ENCODE assay signal across 2 cellular contexts in genomic region chr20:32158943-32159660, GRCh38.
A peak's percentile ranks its signal among the peaks of the same experiment; 100 is the strongest.
TF ChIP-seq lines count a peak whose summit lies in the region.

No MANE protein-coding gene starts in this region.

TF ChIP-seq in GM12891, 5 proteins besides CTCF, POLR2A, EP300 and RAD21:
- 0 out of 2 replicates have a peak, but pooled peaks have one; percentile 20 for TF ChIP-seq POLR2AphosphoS5 (IDR thresholded peaks at IDR 0.05; ENCODE audit: low read depth, low read length)
- TF ChIP-seq TAF1 (IDR thresholded peaks at IDR 0.05; ENCODE audit: low read depth, low read length) = no peak

TF ChIP-seq in K562, 482 proteins besides CTCF, POLR2A, EP300 and RAD21:
- TF ChIP-seq KDM2B (CRISPR knock-in tag; IDR thresholded peaks at IDR 0.05) = no peak
- no peak for TF ChIP-seq MAFK (IDR thresholded peaks at IDR 0.05; ENCODE audit: low read length)
- no peak for TF ChIP-seq ZNF253 (CRISPR knock-in tag; conservative IDR thresholded peaks at IDR 0.05)
- TF ChIP-seq SUPT5H (IDR thresholded peaks at IDR 0.05) = 0 out of 2 replicates have a peak, but pooled peaks have one; percentile 1
- no peak for TF ChIP-seq SRF (CRISPR knock-in tag; IDR thresholded peaks at IDR 0.05)
- TF ChIP-seq, protein P1, sequence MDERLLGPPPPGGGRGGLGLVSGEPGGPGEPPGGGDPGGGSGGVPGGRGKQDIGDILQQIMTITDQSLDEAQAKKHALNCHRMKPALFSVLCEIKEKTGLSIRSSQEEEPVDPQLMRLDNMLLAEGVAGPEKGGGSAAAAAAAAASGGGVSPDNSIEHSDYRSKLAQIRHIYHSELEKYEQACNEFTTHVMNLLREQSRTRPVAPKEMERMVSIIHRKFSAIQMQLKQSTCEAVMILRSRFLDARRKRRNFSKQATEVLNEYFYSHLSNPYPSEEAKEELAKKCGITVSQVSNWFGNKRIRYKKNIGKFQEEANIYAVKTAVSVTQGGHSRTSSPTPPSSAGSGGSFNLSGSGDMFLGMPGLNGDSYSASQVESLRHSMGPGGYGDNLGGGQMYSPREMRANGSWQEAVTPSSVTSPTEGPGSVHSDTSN (CRISPR knock-in tag; IDR thresholded peaks at IDR 0.05; ENCODE audit: low read depth) = no peak
- TF ChIP-seq, protein P1 (tag; conservative IDR thresholded peaks at IDR 0.05; ENCODE audit: low read depth) = 0 out of 2 replicates have a peak, but pooled peaks have one; percentile 3
- TF ChIP-seq, protein P2, sequence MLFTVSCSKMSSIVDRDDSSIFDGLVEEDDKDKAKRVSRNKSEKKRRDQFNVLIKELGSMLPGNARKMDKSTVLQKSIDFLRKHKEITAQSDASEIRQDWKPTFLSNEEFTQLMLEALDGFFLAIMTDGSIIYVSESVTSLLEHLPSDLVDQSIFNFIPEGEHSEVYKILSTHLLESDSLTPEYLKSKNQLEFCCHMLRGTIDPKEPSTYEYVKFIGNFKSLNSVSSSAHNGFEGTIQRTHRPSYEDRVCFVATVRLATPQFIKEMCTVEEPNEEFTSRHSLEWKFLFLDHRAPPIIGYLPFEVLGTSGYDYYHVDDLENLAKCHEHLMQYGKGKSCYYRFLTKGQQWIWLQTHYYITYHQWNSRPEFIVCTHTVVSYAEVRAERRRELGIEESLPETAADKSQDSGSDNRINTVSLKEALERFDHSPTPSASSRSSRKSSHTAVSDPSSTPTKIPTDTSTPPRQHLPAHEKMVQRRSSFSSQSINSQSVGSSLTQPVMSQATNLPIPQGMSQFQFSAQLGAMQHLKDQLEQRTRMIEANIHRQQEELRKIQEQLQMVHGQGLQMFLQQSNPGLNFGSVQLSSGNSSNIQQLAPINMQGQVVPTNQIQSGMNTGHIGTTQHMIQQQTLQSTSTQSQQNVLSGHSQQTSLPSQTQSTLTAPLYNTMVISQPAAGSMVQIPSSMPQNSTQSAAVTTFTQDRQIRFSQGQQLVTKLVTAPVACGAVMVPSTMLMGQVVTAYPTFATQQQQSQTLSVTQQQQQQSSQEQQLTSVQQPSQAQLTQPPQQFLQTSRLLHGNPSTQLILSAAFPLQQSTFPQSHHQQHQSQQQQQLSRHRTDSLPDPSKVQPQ (CRISPR knock-in tag; IDR thresholded peaks at IDR 0.05; ENCODE audit: borderline replicate concordance) = no peak
